Comparison of ENCODE assay signal across 1 cellular context in genomic region chr17:42920106-42920900, GRCh38.
TF ChIP-seq lines count a peak whose summit lies in the region.

No MANE protein-coding gene starts in this region.

TF ChIP-seq in HepG2, 621 proteins besides CTCF, POLR2A, EP300 and RAD21 (continued from another document):
- TF ChIP-seq ZNF576 (CRISPR knock-in tag; IDR thresholded peaks at IDR 0.05) (no peak), LCORL (IDR thresholded peaks at IDR 0.05) (no peak), LCORL (CRISPR knock-in tag; IDR thresholded peaks at IDR 0.05) (no peak; the same call in 1 of the 2 replicates), NR2F6 (IDR thresholded peaks at IDR 0.05) (peak; percentile 39), NR2F6 (CRISPR knock-in tag; IDR thresholded peaks at IDR 0.05) (0 out of 2 replicates have a peak, but pooled peaks have one; percentile 53), REPIN1 (CRISPR knock-in tag; IDR thresholded peaks at IDR 0.05; ENCODE audit: borderline replicate concordance, low read depth) (peak; percentile 83; the same call in 1 of the 2 replicates), TGIF2 (CRISPR knock-in tag; IDR thresholded peaks at IDR 0.05) (no peak), KLF16 (CRISPR knock-in tag; IDR thresholded peaks at IDR 0.05) (peak in 1 of 2 experiments; percentile 51; a peak in 2 of 4 replicates), ZNF44 (CRISPR knock-in tag; IDR thresholded peaks at IDR 0.05) (0 out of 2 replicates have a peak, but pooled peaks have one; percentile 49)
